Comparison of ENCODE assay signal across 15 cellular contexts in genomic region chr1:112522621-112523020, GRCh38. TPM values are rescaled to one million over a fixed set of nuclear protein-coding genes. Genes with fewer than 3 reads are reported as not detected.
DNase-seq lines count a peak whose midpoint lies in the region; ATAC-seq, FAIRE-seq and TF ChIP-seq lines count a peak whose summit lies in the region.
"Had no signal": no experiment of that assay in that cellular context is flagged by ENCODE, and none has a peak within 500 bp of the region (broad histone marks: within the 10 kb centered on the region; RNA-seq: fewer than 3 reads in every experiment).

No MANE protein-coding gene starts in this region.

- H3K4me3 ChIP-seq in foreskin fibroblast (ENCODE audit: low read depth in 1 of 2, low read length in 2 of 2) (no peak overlapping the region), smooth muscle cell (no peak overlapping the region), spleen (no peak overlapping the region)
- H3K4me3 ChIP-seq: tibial artery had no signal

- H3K9me3 ChIP-seq in smooth muscle cell (replicated peaks; ENCODE audit: low read depth) (no peaks in the 10 kb centered on the region), spleen (no peaks in the 10 kb centered on the region)
- H3K9me3 ChIP-seq: tibial artery had no signal

- no peak for ATAC-seq in HG02610 (IDR thresholded peaks at IDR 0.05; ENCODE audit: unreplicated experiment)
- ATAC-seq: Right ventricle myocardium inferior had no signal

- DNase-seq in HCEC 1CT (peak; percentile 94), T1000 (lab: John Stamatoyannopoulos, UW) (peak; percentile 69), foreskin fibroblast (peak; percentile 87 to 93), smooth muscle cell (lab: John Stamatoyannopoulos, UW; ENCODE audit: unreplicated experiment) (no peak), spleen (no peak), frontal cortex (ENCODE audit: low spot score in 2 of 2) (no peak), NCI-H748 (lab: John Stamatoyannopoulos, UW; ENCODE audit: unreplicated experiment) (no peak)
- DNase-seq: activated CD4-positive, alpha-beta T cell treated with anti-CD3 and anti-CD28 coated beads, Interleukin-2, amount 10 ng/mL, durations not matched to agents 24 days and 14 days; activated naive CD4-positive, alpha-beta T cell treated with anti-CD3 and anti-CD28 coated beads for 36 hours; NCI-H2081; nucleus accumbens; tibial artery had no signal

- H3K4me2 ChIP-seq in smooth muscle cell: peak overlapping the region; percentile 68

- peaks cover 13% of the 10 kb centered on the region for H4K20me1 ChIP-seq in smooth muscle cell (ENCODE audit: low read depth)

- TF ChIP-seq POLR2A in spleen (IDR thresholded peaks at IDR 0.05): no peak

- no peaks in the 10 kb centered on the region for H3K79me2 ChIP-seq in smooth muscle cell (ENCODE audit: low read depth)

- H3F3A ChIP-seq in smooth muscle cell (ENCODE audit: low read depth): peaks cover 15% of the 10 kb centered on the region

- 4% methylated on average over 1 of the region's 1 CpG for WGBS in smooth muscle cell (ENCODE audit: low lambda C conversion rate)
- 89 to 100% (median 95%) methylated on average over 1 of the region's 1 CpG for WGBS in spleen, 5 donors

- H3K27me3 ChIP-seq in smooth muscle cell (ENCODE audit: low read depth): no peaks in the 10 kb centered on the region
- H3K27me3 ChIP-seq in spleen (replicated peaks in 1 of 7): no peaks in the 10 kb centered on the region
- H3K27me3 ChIP-seq: tibial artery had no signal

- H3K4me1 ChIP-seq in smooth muscle cell (ENCODE audit: low read depth) (peaks cover 33% of the 10 kb centered on the region), spleen (no peaks in the 10 kb centered on the region)
- H3K4me1 ChIP-seq: tibial artery had no signal

- TF ChIP-seq CTCF in foreskin fibroblast (IDR thresholded peaks at IDR 0.05; ENCODE audit: low read depth, low read length) (no peak), smooth muscle cell (IDR thresholded peaks at IDR 0.05; ENCODE audit: borderline replicate concordance, insufficient read depth, poor library complexity, severe bottlenecking) (no peak), spleen (IDR thresholded peaks at IDR 0.05 in 8 of 11, conservative IDR thresholded peaks at IDR 0.05 in 3 of 11) (no peak)

- H2AFZ ChIP-seq in smooth muscle cell (ENCODE audit: low read depth): no peak overlapping the region

- intact Hi-C loops in spleen (cut with DNase I; ENCODE audit: low total_unique reads): no loop called here

- peak overlapping the region; percentile 56 for H3K27ac ChIP-seq in smooth muscle cell (ENCODE audit: low read depth)
- no peak overlapping the region for H3K27ac ChIP-seq in spleen
- H3K27ac ChIP-seq: tibial artery had no signal

- H3K36me3 ChIP-seq in smooth muscle cell (ENCODE audit: low read depth) (no peaks in the 10 kb centered on the region), spleen (peaks cover 0 to 49% (median 11%) of the 10 kb centered on the region in 6 donors)

- no peak for FAIRE-seq in frontal cortex (lab: Jason Lieb, UNC)
- FAIRE-seq: islet of Langerhans had no signal

- H3K9ac ChIP-seq in smooth muscle cell (ENCODE audit: low read depth): no peak overlapping the region

RNA-seq across cellular contexts. Expression of gene WNT2B, which starts 13.9 kb away (rescaled TPM):
- total RNA-seq in smooth muscle cell (1.8 and 3.5 TPM in 2 replicates), spleen (1 to 10 TPM in 6 of 7 donors, under 1 TPM in 1; 0.97 to 5.8 (median 1.9) TPM), frontal cortex (2.0 TPM)
- polyA plus RNA-seq in smooth muscle cell (0.41 and 1.3 TPM in 2 replicates), spleen (under 1 TPM; 0.36 to 0.52 (median 0.48) TPM)
- total RNA-seq: activated CD4-positive, alpha-beta T cell treated with anti-CD3 and anti-CD28 coated beads, Interleukin-2, amount 10 ng/mL, durations not matched to agents 24 days and 14 days had no signal

Comparison
In these comparisons a context has a peak if more than half of its experiments do, and no peak if none do; other contexts are left out.
1. DNase-seq: peak in HCEC 1CT (single experiment), T1000 (single experiment) and foreskin fibroblast (2 of 2); none in smooth muscle cell (single experiment), spleen (single experiment), frontal cortex (0 of 2) and NCI-H748 (single experiment).